In the genomic region with DNA sequence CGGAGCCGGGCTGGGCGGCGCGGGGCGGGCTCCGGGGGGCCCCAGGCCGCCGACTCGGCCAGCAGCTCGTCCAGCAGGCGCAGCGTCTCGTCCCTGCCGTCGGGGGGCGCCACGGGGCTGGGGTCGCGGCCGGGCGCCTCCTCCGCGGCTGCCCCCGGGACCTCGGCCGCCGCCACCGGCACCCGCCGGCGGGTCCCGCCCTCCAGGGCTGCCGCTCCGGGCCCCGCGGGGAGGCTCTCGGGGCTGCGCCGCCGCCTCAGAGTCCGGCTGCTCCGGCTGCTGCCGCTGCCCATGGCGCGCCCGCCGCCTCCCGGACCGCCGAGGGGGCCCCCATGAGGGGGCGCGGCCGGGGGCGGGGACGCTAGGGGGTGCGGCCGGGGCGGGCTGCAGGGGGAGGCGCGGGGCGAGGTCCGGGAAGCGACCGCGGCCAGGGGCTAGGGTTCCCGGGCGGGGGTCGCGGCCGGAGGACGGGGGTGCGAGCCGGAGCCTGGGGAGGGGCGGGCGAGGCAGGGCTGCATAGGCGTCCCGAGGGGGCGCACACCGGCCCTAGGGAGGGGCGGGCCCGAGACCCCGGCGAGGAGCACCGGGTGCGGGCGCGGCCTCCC, we compare ENCODE assay signal across 7 cellular contexts. TPM values are rescaled to one million over a fixed set of nuclear protein-coding genes. Genes with fewer than 3 reads are reported as not detected.
A peak's percentile ranks its signal among the peaks of the same experiment; 100 is the strongest.
DNase-seq lines count a peak whose midpoint lies in the region; ATAC-seq and TF ChIP-seq lines count a peak whose summit lies in the region.

A gene with protein sequence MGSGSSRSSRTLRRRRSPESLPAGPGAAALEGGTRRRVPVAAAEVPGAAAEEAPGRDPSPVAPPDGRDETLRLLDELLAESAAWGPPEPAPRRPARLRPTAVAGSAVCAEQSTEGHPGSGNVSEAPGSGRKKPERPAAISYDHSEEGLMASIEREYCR (minus strand): TSS at position 481 of the 605 bp plus-strand sequence. CDS start 188 bp downstream, at position 293.

- CTCF ChIA-PET in Panc1 (lab: Charles Lee), result interaction anchor here (0.6 to 1.3 kb wide), 2 partner anchors 17 to 38 kb away, joined by 3 to 4 read pairs; no protein-coding TSS in a partner anchor

- no peaks in the 10 kb centered on the region for H3K27me3 ChIP-seq in Panc1 (ENCODE audit: control insufficient read depth, insufficient read depth, low read length)
- peaks cover 9% of the 10 kb centered on the region for H3K27me3 ChIP-seq in muscle layer of duodenum (ENCODE audit: low read depth, low read length)

- H3K4me1 ChIP-seq in Panc1 (ENCODE audit: control insufficient read depth, insufficient read depth, low read length) (peaks cover 26% of the 10 kb centered on the region), muscle layer of duodenum (ENCODE audit: control insufficient read depth in 1 of 2, insufficient read depth in 2 of 2, low read length in 2 of 2) (peaks cover 0 to 33% of the 10 kb centered on the region in 2 donors)

- H3K4me3 ChIP-seq in Panc1 (ENCODE audit: low read depth in 2 of 2, low read length in 2 of 2), result peak within 1 kb of the TSS; percentile 61 to 72
- peak within 1 kb of the TSS; percentile 24 to 62 for H3K4me3 ChIP-seq in muscle layer of duodenum (ENCODE audit: low read depth in 1 of 2, low read length in 2 of 2)

- H3K27me3 Mint-ChIP-seq in effector memory CD8-positive, alpha-beta T cell, result peaks cover 81 to 89% of the 10 kb centered on the region in 2 donors

- H3K27ac ChIP-seq in Panc1 (ENCODE audit: low read length) (peak within 1 kb of the TSS; percentile 83), muscle layer of duodenum (ENCODE audit: low read length) (peak within 1 kb of the TSS; percentile 73)

- H3K9me3 Mint-ChIP-seq in effector memory CD8-positive, alpha-beta T cell, result no peaks in the 10 kb centered on the region

- BruUV-seq in Panc1 (replicated peaks; lab: Mats Ljungman, UMichigan), result no TSS peak

- peak; percentile 38 for ATAC-seq in GM21825 (IDR thresholded peaks at IDR 0.05; ENCODE audit: unreplicated experiment)
- ATAC-seq in Panc1, result peak; percentile 85
- peak; percentile 41 for ATAC-seq in effector memory CD8-positive, alpha-beta T cell (replicated peaks)

- peak; percentile 92 for TF ChIP-seq CTCF in Panc1 (IDR thresholded peaks at IDR 0.05)

- POLR2A ChIA-PET in Panc1 (lab: Charles Lee), result interaction anchor here (0.6 kb wide), 2 partner anchors 11 to 108 kb away, joined by 4 to 5 read pairs; no protein-coding TSS in a partner anchor

- H3K36me3 Mint-ChIP-seq in effector memory CD8-positive, alpha-beta T cell (ENCODE audit: insufficient read depth), result peaks cover 11% of the 10 kb centered on the region

- H3K4me3 Mint-ChIP-seq in effector memory CD8-positive, alpha-beta T cell, result peak within 1 kb of the TSS; percentile 76 to 82

- H3K4me1 Mint-ChIP-seq in effector memory CD8-positive, alpha-beta T cell (ENCODE audit: low read depth in 2 of 2), result peaks cover 11 to 16% of the 10 kb centered on the region in 2 donors

- H3K27ac Mint-ChIP-seq in effector memory CD8-positive, alpha-beta T cell, result peak within 1 kb of the TSS in 1 of 2 donors; percentile 67

- TF ChIP-seq POLR2A in GM10847 (IDR thresholded peaks at IDR 0.05; ENCODE audit: extremely low read depth, insufficient read length), result peak; percentile 21

- no peaks in the 10 kb centered on the region for H3K36me3 ChIP-seq in Panc1 (ENCODE audit: control insufficient read depth, insufficient read depth, low read length)
- no peaks in the 10 kb centered on the region for H3K36me3 ChIP-seq in muscle layer of duodenum (ENCODE audit: control insufficient read depth in 1 of 2, insufficient read depth in 2 of 2, low read length in 2 of 2)

- intact Hi-C loops in Panc1 (cut with micrococcal nuclease; ENCODE audit: unreplicated experiment), result loop anchor here (10.0 kb wide), 1 partner anchor 45 kb away; the partner anchor contains the start of gene RRM2

- in situ Hi-C loops in Panc1 (cut with HindIII; ENCODE audit: low pct_unique_long_range_greater_than_20kb, low sequenced_read_pairs), result no loop called here

- no peaks in the 10 kb centered on the region for H3K9me3 ChIP-seq in Panc1 (ENCODE audit: control insufficient read depth, insufficient read depth, low read depth, low read length)
- H3K9me3 ChIP-seq in muscle layer of duodenum (ENCODE audit: control insufficient read depth in 1 of 2, low read length in 2 of 2), result no peaks in the 10 kb centered on the region

- DNase-seq in Panc1 (ENCODE audit: low read depth, low spot score) (no peak), NCI-H1105 treated with DMSO at 0.1 percent for 48 hours (lab: John Stamatoyannopoulos, UW) (no peak), SKM-1 treated with dmso at 0.1 percent for 144 hours (lab: John Stamatoyannopoulos, UW; ENCODE audit: unreplicated experiment) (no peak)
- DNase-seq in effector memory CD8-positive, alpha-beta T cell, result no peak

RNA-seq across cellular contexts. Expression of the gene that starts here (rescaled TPM):
- 20.4 TPM for total RNA-seq in Panc1 (2021; ENCODE audit: unreplicated experiment)
- 28.5 TPM for polyA plus RNA-seq in Panc1 (2012; ENCODE audit: insufficient read length)
